In the genomic region with DNA sequence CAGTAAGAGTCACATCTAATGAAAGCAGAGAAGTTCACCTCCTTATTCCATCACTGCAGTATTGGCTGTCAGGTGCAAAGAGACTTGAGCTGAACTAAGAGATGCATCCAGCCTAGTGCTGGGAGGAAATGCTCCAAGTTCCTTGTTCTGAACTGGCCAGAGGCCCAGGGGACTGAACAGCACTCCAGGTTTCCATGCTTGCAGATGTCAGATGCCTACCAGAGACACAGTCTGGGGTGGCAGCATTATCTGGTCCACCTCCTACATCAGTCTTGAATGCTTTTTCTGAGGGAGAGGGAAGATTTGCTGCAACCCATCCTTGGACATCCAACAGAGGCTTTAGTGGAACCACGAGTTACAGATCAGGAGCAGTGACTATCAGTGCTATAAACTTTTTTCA, we compare ENCODE assay signal across 29 cellular contexts.
"Had no signal": no experiment of that assay in that cellular context is flagged by ENCODE, and none has a peak within 500 bp of the region (broad histone marks: within the 10 kb centered on the region; RNA-seq: fewer than 3 reads in every experiment).

No MANE protein-coding gene starts in this region.

- H3K9me3 ChIP-seq: body of pancreas had no signal

- H3K4me3 ChIP-seq: body of pancreas, breast epithelium had no signal

- H3K4me1 ChIP-seq: body of pancreas, breast epithelium had no signal

- H3K27me3 ChIP-seq: body of pancreas, brain microvascular endothelial cell had no signal

- DNase-seq: activated CD4-positive, alpha-beta memory T cell treated with anti-CD3 and anti-CD28 coated beads, Interleukin-2, amount 10 ng/mL, durations not matched to agents 7 days and 5 days; activated CD4-positive, alpha-beta T cell treated with anti-CD3 and anti-CD28 coated beads for 1 hour; activated CD4-positive, alpha-beta T cell treated with anti-CD3 and anti-CD28 coated beads for 36 hours; activated CD4-positive, alpha-beta T cell treated with anti-CD3 and anti-CD28 coated beads for 48 hours; activated CD4-positive, alpha-beta T cell treated with anti-CD3 and anti-CD28 coated beads, Interleukin-2, amount 10 ng/mL, durations not matched to agents 7 days and 5 days; activated CD4-positive, alpha-beta T cell treated with anti-CD3 and anti-CD28 coated beads, Interleukin-2, amount 50 U/mL, for 48 hours; activated CD4-positive, CD25-positive, alpha-beta regulatory T cell; activated CD8-positive, alpha-beta memory T cell treated with anti-CD3 and anti-CD28 coated beads for 24 hours; activated CD8-positive, alpha-beta memory T cell treated with anti-CD3 and anti-CD28 coated beads, Interleukin-2, amount 10 ng/mL, durations not matched to agents 7 days and 5 days; activated CD8-positive, alpha-beta memory T cell treated with anti-CD3 and anti-CD28 coated beads, Interleukin-2, amount 50 U/mL, for 48 hours; activated CD8-positive, alpha-beta T cell treated with anti-CD3 and anti-CD28 coated beads, Interleukin-2, amount 10 ng/mL, durations not matched to agents 7 days and 5 days; activated effector memory CD4-positive, alpha-beta T cell treated with Interleukin-2 at 50 U/mL for 16 hours; activated gamma-delta T cell; activated naive CD4-positive, alpha-beta T cell treated with anti-CD3 and anti-CD28 coated beads, Interleukin-2, amount 10 ng/mL, durations not matched to agents 7 days and 5 days; activated naive CD4-positive, alpha-beta T cell treated with Interleukin-2 at 50 U/mL for 16 hours; activated naive CD8-positive, alpha-beta T cell treated with anti-CD3 and anti-CD28 coated beads, Interleukin-2, amount 10 ng/mL, durations not matched to agents 7 days and 5 days; activated naive CD8-positive, alpha-beta T cell treated with anti-CD3 and anti-CD28 coated beads, Interleukin-2, amount 50 U/mL, for 24 hours; activated T-cell treated with anti-CD3 and anti-CD28 coated beads, Interleukin-2, amount 50 U/mL, for 24 hours; activated T-cell treated with anti-CD3 and anti-CD28 coated beads, Interleukin-2, amount 50 U/mL, for 48 hours; amygdala; aorta; body of pancreas; brain microvascular endothelial cell; central memory CD4-positive, alpha-beta T cell; T-helper 1 cell; T-helper 2 cell; T-helper 9 cell had no signal

- H3K27ac ChIP-seq: body of pancreas, brain microvascular endothelial cell, breast epithelium, VCaP had no signal

- H3K36me3 ChIP-seq: brain microvascular endothelial cell, breast epithelium had no signal
